ENCODE assay signal across 8 cellular contexts in the genomic region with DNA sequence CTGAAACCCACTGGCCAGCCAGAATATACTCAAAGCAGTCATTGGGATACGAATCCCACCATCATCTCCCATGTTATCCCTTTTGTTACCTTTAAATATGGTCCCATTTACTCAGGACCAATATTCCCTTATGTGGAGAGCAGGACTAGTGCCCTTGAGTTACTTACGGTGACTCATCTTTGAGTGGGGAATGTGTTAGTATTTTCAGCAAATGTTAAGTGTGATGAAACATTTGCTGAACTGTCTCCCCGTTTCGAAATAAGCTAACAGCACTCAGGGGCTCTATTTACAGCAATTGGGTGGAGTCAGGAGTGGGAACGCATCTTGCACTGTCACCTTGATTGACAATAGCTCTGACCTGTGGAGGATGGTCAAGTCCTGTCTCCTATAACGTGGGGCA.
A peak's percentile ranks its signal among the peaks of the same experiment; 100 is the strongest.
DNase-seq lines count a peak whose midpoint lies in the region; ATAC-seq and TF ChIP-seq lines count a peak whose summit lies in the region.

No MANE protein-coding gene starts in this region.

- H3K27ac ChIP-seq in PC-3 (ENCODE audit: low read length) (peak overlapping the region; percentile 68), fibroblast of lung (ENCODE audit: insufficient read depth, low read length) (peak overlapping the region; percentile 65), H9 (ENCODE audit: insufficient read length, low read depth, low read length) (no peak overlapping the region)

- POLR2A ChIA-PET in PC-3 (lab: Charles Lee; ENCODE audit: unreplicated experiment), result no interaction called here

- H2AK5ac ChIP-seq in H9 (ENCODE audit: insufficient read length, low read length), result no peak overlapping the region

- H3K4me3 ChIP-seq in PC-3 (ENCODE audit: low read length) (no peak overlapping the region), fibroblast of lung (replicated peaks in 1 of 4; ENCODE audit: control extremely low read depth in 1 of 4, insufficient read depth in 1 of 4, low read depth in 3 of 4, low read length in 4 of 4) (no peak overlapping the region), skeletal muscle cell (ENCODE audit: low read depth, low read length) (no peak overlapping the region)

- H3K79me2 ChIP-seq in PC-3 (ENCODE audit: low read length), result no peaks in the 10 kb centered on the region
- H3K79me2 ChIP-seq in fibroblast of lung (ENCODE audit: control insufficient read depth, insufficient read depth, low read length), result no peaks in the 10 kb centered on the region
- no peaks in the 10 kb centered on the region for H3K79me2 ChIP-seq in H9 (ENCODE audit: insufficient read depth, low read length)

- no TSS peak for BruUV-seq in PC-3 (replicated peaks; lab: Mats Ljungman, UMichigan)

- no peak overlapping the region for H3T11ph ChIP-seq in H9 (ENCODE audit: low read length)

- H4K5ac ChIP-seq in H9 (ENCODE audit: insufficient read length, low read depth, low read length), result no peak overlapping the region

- H3K9me3 ChIP-seq in PC-3 (ENCODE audit: low read length), result no peaks in the 10 kb centered on the region
- H3K9me3 ChIP-seq in fibroblast of lung (ENCODE audit: control insufficient read depth, insufficient read depth, low read depth, low read length), result no peaks in the 10 kb centered on the region
- H3K9me3 ChIP-seq in H9 (ENCODE audit: control insufficient read depth, low read depth, low read length), result no peaks in the 10 kb centered on the region

- no peak overlapping the region for H2AFZ ChIP-seq in PC-3 (ENCODE audit: low read length)
- H2AFZ ChIP-seq in fibroblast of lung (ENCODE audit: low read length), result no peak overlapping the region
- no peak overlapping the region for H2AFZ ChIP-seq in H9 (ENCODE audit: low read length)

- no peaks in the 10 kb centered on the region for H3F3A ChIP-seq in PC-3 (ENCODE audit: low read length, unreplicated experiment)

- H3K79me1 ChIP-seq in H9 (ENCODE audit: insufficient read depth, low read depth, low read length, poor library complexity, severe bottlenecking), result no peaks in the 10 kb centered on the region

- H3K9me2 ChIP-seq in PC-3 (replicated peaks; ENCODE audit: low read length), result no peaks in the 10 kb centered on the region

- CTCF ChIA-PET in PC-3 (lab: Charles Lee), result no interaction called here

- peaks cover 5 to 6% of the 10 kb centered on the region in 2 experiments; a peak in 1 of 4 replicates for H3K4me1 Mint-ChIP-seq in H9

- H3K27me3 Mint-ChIP-seq in H9 (ENCODE audit: low read depth), result no peaks in the 10 kb centered on the region; the same call in 1 of the 2 replicates

- no peak overlapping the region for H3K18ac ChIP-seq in H9 (ENCODE audit: insufficient read length, low read depth, low read length)

- H3K23ac ChIP-seq in H9 (ENCODE audit: insufficient read length, low read depth, low read length), result no peak overlapping the region

- H3K36me3 Mint-ChIP-seq in H9 (ENCODE audit: insufficient read depth in 1 of 3, low read depth in 3 of 3), result no peaks in the 10 kb centered on the region

- no peaks in the 10 kb centered on the region for H3K9me3 Mint-ChIP-seq in H9

- no peak overlapping the region for H4K91ac ChIP-seq in H9 (ENCODE audit: insufficient read length, low read depth, low read length)

- no peak overlapping the region for H3K4ac ChIP-seq in H9 (ENCODE audit: low read depth, low read length)

- H3K56ac ChIP-seq in H9 (ENCODE audit: insufficient read length, low read depth, low read length), result no peak overlapping the region

- no CpG with 5 or more reads among the region's 6 CpGs for WGBS in H9 (ENCODE audit: extremely low coverage, insufficient read length, low lambda C conversion rate)

- ATAC-seq in PC-3 (no peak), GM19395 (IDR thresholded peaks at IDR 0.05; ENCODE audit: unreplicated experiment) (no peak), GM19328 (IDR thresholded peaks at IDR 0.05; ENCODE audit: unreplicated experiment) (no peak)

- no peak overlapping the region for H2BK12ac ChIP-seq in H9 (ENCODE audit: insufficient read length, low read depth, low read length)

- H3K4me3 Mint-ChIP-seq in H9, result no peak overlapping the region

- no peak overlapping the region for H4K8ac ChIP-seq in H9 (replicated peaks; ENCODE audit: insufficient read length, low read depth, low read length)

- peaks cover 12% of the 10 kb centered on the region for H3K4me1 ChIP-seq in PC-3 (ENCODE audit: insufficient read depth, low read length)
- peaks cover 7% of the 10 kb centered on the region for H3K4me1 ChIP-seq in fibroblast of lung (ENCODE audit: control insufficient read depth, extremely low read depth, insufficient read depth, low read length)
- no peaks in the 10 kb centered on the region for H3K4me1 ChIP-seq in H9 (ENCODE audit: insufficient read depth, low read length)

- H3K4me2 ChIP-seq in PC-3 (ENCODE audit: low read length) (peak overlapping the region; percentile 57), fibroblast of lung (ENCODE audit: extremely low read depth, insufficient read depth, low read length) (no peak overlapping the region), H9 (ENCODE audit: insufficient read depth, insufficient read length, low read length) (no peak overlapping the region)

- no peak overlapping the region for H2BK15ac ChIP-seq in H9 (ENCODE audit: low read depth, low read length)

- H2BK20ac ChIP-seq in H9 (ENCODE audit: low read depth, low read length, poor library complexity, severe bottlenecking), result no peak overlapping the region

- no peaks in the 10 kb centered on the region for H3K36me3 ChIP-seq in PC-3 (ENCODE audit: low read depth, low read length)
- H3K36me3 ChIP-seq in fibroblast of lung (ENCODE audit: control insufficient read depth, insufficient read depth, low read length), result no peaks in the 10 kb centered on the region

- no peaks in the 10 kb centered on the region for H3K23me2 ChIP-seq in H9 (ENCODE audit: insufficient read length, low read depth, low read length, poor library complexity, severe bottlenecking)

- H2BK5ac ChIP-seq in H9 (ENCODE audit: insufficient read length, low read length), result no peak overlapping the region

- DNase-seq in GM04504 (ENCODE audit: low read depth) (peak; percentile 67), PC-3 (peak; percentile 56), fibroblast of lung (ENCODE audit: low read depth in 2 of 2) (peak; percentile 83 to 95), skeletal muscle cell (ENCODE audit: low read depth) (peak; percentile 84), NCI-H748 (lab: John Stamatoyannopoulos, UW; ENCODE audit: unreplicated experiment) (no peak), H9 (no peak)

- H4K20me1 ChIP-seq in PC-3 (ENCODE audit: low read length) (no peaks in the 10 kb centered on the region), fibroblast of lung (ENCODE audit: control insufficient read depth, extremely low read depth, insufficient read depth, low read length) (no peaks in the 10 kb centered on the region), H9 (ENCODE audit: control insufficient read depth, insufficient read depth, insufficient read length) (no peaks in the 10 kb centered on the region)

- no peak overlapping the region for H3K27ac Mint-ChIP-seq in H9

- intact Hi-C loops in PC-3 (cut with micrococcal nuclease), result no loop called here

- no peak for TF ChIP-seq CTCF in PC-3 (conservative IDR thresholded peaks at IDR 0.05; ENCODE audit: low read depth, low read length)
- no peak for TF ChIP-seq CTCF in fibroblast of lung (conservative IDR thresholded peaks at IDR 0.05 in 1 of 2, IDR thresholded peaks at IDR 0.05 in 1 of 2; ENCODE audit: low read depth in 1 of 2, low read length in 2 of 2)
- no peak for TF ChIP-seq CTCF in H9 (conservative IDR thresholded peaks at IDR 0.05)

- no peak overlapping the region for H3K14ac ChIP-seq in H9 (ENCODE audit: insufficient read depth, low read length)

- H3K9ac ChIP-seq in PC-3 (ENCODE audit: low read length), result no peak overlapping the region; the same call in 1 of the 2 replicates
- H3K9ac ChIP-seq in fibroblast of lung (ENCODE audit: insufficient read depth, low read length), result no peak overlapping the region
- H3K9ac ChIP-seq in H9 (ENCODE audit: extremely low read depth, insufficient read length, low read length), result no peak overlapping the region

- H3K27me3 ChIP-seq in PC-3 (ENCODE audit: low read length) (no peaks in the 10 kb centered on the region), fibroblast of lung (ENCODE audit: control insufficient read depth, insufficient read depth, low read length) (no peaks in the 10 kb centered on the region), H9 (ENCODE audit: insufficient read depth, low read length) (no peaks in the 10 kb centered on the region)

- H2BK120ac ChIP-seq in H9 (ENCODE audit: low read depth, low read length, poor library complexity, severe bottlenecking), result no peak overlapping the region

Comparison
In these comparisons a context has a peak if more than half of its experiments do, and no peak if none do; other contexts are left out.
1. DNase-seq: peak in GM04504 (single experiment), PC-3 (single experiment), fibroblast of lung (2 of 2) and skeletal muscle cell (single experiment); none in NCI-H748 (single experiment) and H9 (single experiment).